In genomic region chr7:106890952-106891351, GRCh38 we compare ENCODE assay signal across 33 cellular contexts. TPM values are rescaled to one million over a fixed set of nuclear protein-coding genes. Genes with fewer than 3 reads are reported as not detected.
A peak's percentile ranks its signal among the peaks of the same experiment; 100 is the strongest.
DNase-seq lines count a peak whose midpoint lies in the region; ATAC-seq and TF ChIP-seq lines count a peak whose summit lies in the region.
"Had no signal": no experiment of that assay in that cellular context is flagged by ENCODE, and none has a peak within 500 bp of the region (broad histone marks: within the 10 kb centered on the region; RNA-seq: fewer than 3 reads in every experiment).

No MANE protein-coding gene starts in this region.

- H3K9me3 ChIP-seq in right cardiac atrium (ENCODE audit: control insufficient read depth, low read length) (no peaks in the 10 kb centered on the region), heart left ventricle (no peaks in the 10 kb centered on the region)
- H3K9me3 ChIP-seq: gastrocnemius medialis, lower lobe of right lung, SJSA1, thoracic aorta, uterus had no signal

- 91% methylated on average over 2 of the region's 2 CpGs for WGBS in right cardiac atrium
- 93 to 100% (median 97%) methylated on average over 2 of the region's 2 CpGs for WGBS in heart left ventricle, 4 donors

- H3K4me3 Mint-ChIP-seq in activated T-helper 17 cell treated with anti-CD3 and anti-CD28 coated beads, Interleukin-2, amount 50 U/mL, for 72 hours: no peak overlapping the region
- H3K4me3 Mint-ChIP-seq in naive thymus-derived CD8-positive, alpha-beta T cell: no peak overlapping the region
- H3K4me3 Mint-ChIP-seq: activated T-cell treated with anti-CD3 and anti-CD28 coated beads, Interleukin-2, amount 50 U/mL, for 4 hours; B cell; HFFc6; naive thymus-derived CD4-positive, alpha-beta T cell had no signal

- ATAC-seq in Right ventricle myocardium inferior (no peak), right cardiac atrium (no peak), heart left ventricle (no peak)
- no peak for ATAC-seq in activated T-helper 17 cell treated with anti-CD3 and anti-CD28 coated beads, Interleukin-2, amount 50 U/mL, for 72 hours (replicated peaks)
- ATAC-seq in naive thymus-derived CD8-positive, alpha-beta T cell: no peak
- ATAC-seq: activated CD4-positive, CD25-positive, alpha-beta regulatory T cell treated with anti-CD3 and anti-CD28 coated beads, Interleukin-2, amount 50 U/mL, for 24 hours; activated T-cell treated with anti-CD3 and anti-CD28 coated beads, Interleukin-2, amount 50 U/mL, for 4 hours; gastrocnemius medialis; lower lobe of right lung; naive thymus-derived CD4-positive, alpha-beta T cell had no signal

- H3K4me3 ChIP-seq in right cardiac atrium (ENCODE audit: low read length) (no peak overlapping the region), heart left ventricle (no peak overlapping the region)
- H3K4me3 ChIP-seq: gastrocnemius medialis, hepatocyte, lower lobe of right lung, SJSA1, thoracic aorta, uterus had no signal

- peaks cover 84% of the 10 kb centered on the region for H3K36me3 Mint-ChIP-seq in activated T-helper 17 cell treated with anti-CD3 and anti-CD28 coated beads, Interleukin-2, amount 50 U/mL, for 72 hours (ENCODE audit: low read depth)
- H3K36me3 Mint-ChIP-seq in naive thymus-derived CD8-positive, alpha-beta T cell: peaks cover 27 to 93% (median 51%) of the 10 kb centered on the region in 3 donors

- H3K27ac Mint-ChIP-seq in activated T-helper 17 cell treated with anti-CD3 and anti-CD28 coated beads, Interleukin-2, amount 50 U/mL, for 72 hours: peak overlapping the region; percentile 54
- H3K27ac Mint-ChIP-seq in naive thymus-derived CD8-positive, alpha-beta T cell: peak overlapping the region in 6 of 10 donors; percentile 3 to 76 (median 62)
- H3K27ac Mint-ChIP-seq: B cell, HFFc6 had no signal

- H3K4me1 Mint-ChIP-seq in activated T-helper 17 cell treated with anti-CD3 and anti-CD28 coated beads, Interleukin-2, amount 50 U/mL, for 72 hours: peaks cover 10% of the 10 kb centered on the region
- peaks cover 13 to 40% (median 28%) of the 10 kb centered on the region in 4 donors for H3K4me1 Mint-ChIP-seq in naive thymus-derived CD8-positive, alpha-beta T cell

- POLR2A ChIA-PET in naive thymus-derived CD8-positive, alpha-beta T cell (lab: Charles Lee): no interaction called here

- H3K27ac ChIP-seq in right cardiac atrium (ENCODE audit: low read length) (no peak overlapping the region), heart left ventricle (no peak overlapping the region)
- H3K27ac ChIP-seq: gastrocnemius medialis, hepatocyte, lower lobe of right lung, SJSA1, thoracic aorta, uterus had no signal

- H3K27me3 ChIP-seq in right cardiac atrium (ENCODE audit: control insufficient read depth, insufficient read depth) (no peaks in the 10 kb centered on the region), heart left ventricle (no peaks in the 10 kb centered on the region)
- H3K27me3 ChIP-seq: gastrocnemius medialis, hepatocyte, SJSA1, uterus had no signal

- no peaks in the 10 kb centered on the region for H3K9me3 Mint-ChIP-seq in activated T-helper 17 cell treated with anti-CD3 and anti-CD28 coated beads, Interleukin-2, amount 50 U/mL, for 72 hours
- H3K9me3 Mint-ChIP-seq in naive thymus-derived CD8-positive, alpha-beta T cell: no peaks in the 10 kb centered on the region
- H3K9me3 Mint-ChIP-seq: activated T-cell treated with anti-CD3 and anti-CD28 coated beads, Interleukin-2, amount 50 U/mL, for 4 hours; HFFc6; naive thymus-derived CD4-positive, alpha-beta T cell had no signal

- H3K27me3 Mint-ChIP-seq in activated T-helper 17 cell treated with anti-CD3 and anti-CD28 coated beads, Interleukin-2, amount 50 U/mL, for 72 hours: no peaks in the 10 kb centered on the region
- H3K27me3 Mint-ChIP-seq in naive thymus-derived CD8-positive, alpha-beta T cell: no peaks in the 10 kb centered on the region
- H3K27me3 Mint-ChIP-seq: B cell; naive thymus-derived CD4-positive, alpha-beta T cell had no signal

- peak; percentile 57 for DNase-seq in Right ventricle myocardium inferior (ENCODE audit: missing footprints)
- no peak for DNase-seq in right cardiac atrium
- DNase-seq in naive thymus-derived CD8-positive, alpha-beta T cell: no peak
- no peak for DNase-seq in hypothalamus (lab: John Stamatoyannopoulos, UW)
- no peak for DNase-seq in SKM-1 (lab: John Stamatoyannopoulos, UW; ENCODE audit: unreplicated experiment)
- DNase-seq in heart left ventricle: no peak
- DNase-seq: ACHN; activated naive CD4-positive, alpha-beta T cell treated with Interleukin-2 at 50 U/mL for 16 hours; activated T-cell treated with anti-CD3 and anti-CD28 coated beads, Interleukin-2, amount 50 U/mL, for 4 hours; anterior cingulate cortex; DMS153; gastrocnemius medialis; GOT3; HFFc6; IMR-90; lower lobe of right lung; naive thymus-derived CD4-positive, alpha-beta T cell; NCI-H2107; NCI-H446; NCI-H774; stimulated activated CD4-positive, alpha-beta T cell treated with anti-CD3 and anti-CD28 coated beads, Interleukin-15, amount 100 ng/mL, for 24 hours; stimulated activated naive CD4-positive, alpha-beta T cell treated with Interleukin-2 at 50 U/mL for 16 hours; T-helper 1 cell; uterus had no signal

- TF ChIP-seq CTCF in heart left ventricle (IDR thresholded peaks at IDR 0.05): no peak

- peaks cover 0 to 63% (median 5%) of the 10 kb centered on the region in 9 donors for H3K36me3 ChIP-seq in heart left ventricle
- H3K36me3 ChIP-seq: gastrocnemius medialis, SJSA1, thoracic aorta, uterus had no signal

- intact Hi-C loops in Right ventricle myocardium inferior (cut with DNase I): no loop called here
- intact Hi-C loops in right cardiac atrium (cut with DNase I): no loop called here
- intact Hi-C loops in heart left ventricle (cut with DNase I): no loop called here

- H3K4me1 ChIP-seq in right cardiac atrium (ENCODE audit: control insufficient read depth, insufficient read depth, low read length) (no peaks in the 10 kb centered on the region), heart left ventricle (peaks cover 0 to 13% (median 0%) of the 10 kb centered on the region in 12 donors)
- H3K4me1 ChIP-seq: gastrocnemius medialis, lower lobe of right lung, SJSA1, uterus had no signal

- no peak for TF ChIP-seq POLR2A in heart left ventricle (IDR thresholded peaks at IDR 0.05)

RNA-seq across cellular contexts. Expression of gene PIK3CG, which starts 25.9 kb away (rescaled TPM):
- total RNA-seq in Right ventricle myocardium inferior: 2.5 TPM
- 1 to 10 TPM; 1.8 to 3.3 (median 2.4) TPM for total RNA-seq in right cardiac atrium
- 0.14 TPM for polyA plus RNA-seq in right cardiac atrium
- total RNA-seq in activated T-helper 17 cell treated with anti-CD3 and anti-CD28 coated beads, Interleukin-2, amount 50 U/mL, for 72 hours: 10 to 100 TPM; 21.6 to 25.7 TPM
- 10 to 100 TPM; 32.9 to 34.4 TPM for total RNA-seq in naive thymus-derived CD8-positive, alpha-beta T cell
- 10 to 100 TPM; 18.3 to 23.0 (median 19.5) TPM for polyA plus RNA-seq in naive thymus-derived CD8-positive, alpha-beta T cell
- total RNA-seq in heart left ventricle: 10 to 100 TPM in 1 of 9 donors, 1 to 10 TPM in 7, under 1 TPM in 1; 0.81 to 11.0 (median 1.8) TPM
- polyA plus RNA-seq in heart left ventricle: under 1 TPM; 0.15 to 0.28 TPM
- total RNA-seq: bronchial epithelial cell, fibroblast of lung, HFFc6, osteocyte had no signal
- polyA plus RNA-seq: IMR-90 had no signal
